Comparison of ENCODE assay signal across 9 cellular contexts in the genomic region with DNA sequence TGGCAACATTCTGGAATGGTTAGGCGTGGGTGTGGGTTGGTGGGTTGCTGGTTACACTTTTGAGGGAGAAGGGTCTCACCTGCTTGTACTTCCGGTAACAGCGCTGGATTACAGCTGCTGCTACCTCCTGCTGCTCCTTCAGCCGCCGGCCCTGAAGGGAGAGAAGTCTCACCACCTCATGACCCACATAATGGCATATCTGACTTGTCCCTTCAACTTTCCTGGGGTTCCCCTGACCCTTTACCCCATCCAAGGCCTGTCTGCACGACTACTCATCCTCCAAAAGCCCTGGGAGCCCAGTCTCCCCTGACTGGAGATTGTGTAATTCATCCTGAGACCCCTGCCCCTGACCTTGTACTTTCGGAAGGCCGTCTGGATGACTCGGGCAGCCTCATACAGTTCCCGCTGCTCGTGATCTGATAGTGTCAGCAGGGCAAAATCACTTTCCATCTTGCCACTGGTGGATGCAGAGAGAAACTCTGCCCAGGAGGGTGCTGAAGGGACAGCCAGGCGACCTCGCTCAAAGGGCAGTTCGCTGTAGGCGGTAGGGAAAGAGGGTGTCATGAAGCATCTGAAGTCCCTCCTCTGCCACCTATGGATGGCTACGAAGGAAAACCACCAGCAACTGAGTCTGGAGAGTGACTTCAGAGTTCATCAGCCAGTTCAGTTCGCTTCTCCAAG.
DNase-seq lines count a peak whose midpoint lies in the region; ATAC-seq lines count a peak whose summit lies in the region.
"Had no signal": no experiment of that assay in that cellular context is flagged by ENCODE, and none has a peak within 500 bp of the region (broad histone marks: within the 10 kb centered on the region; RNA-seq: fewer than 3 reads in every experiment).

No MANE protein-coding gene starts in this region.

- no peak overlapping the region for H3K4me3 ChIP-seq in BLaER1
- peak overlapping the region; percentile 89 for H3K4me3 ChIP-seq in HUES6 (ENCODE audit: low read depth, low read length)
- H3K4me3 ChIP-seq in neuron (ENCODE audit: low read length), result peak overlapping the region; percentile 92

- H3K27ac Mint-ChIP-seq in dendritic cell treated with granulocyte-macrophage colony-stimulating factor and Interleukin-4, amounts not matched to agents 40 ng/mL and 50 ng/mL, for 4 days, result no peak overlapping the region

- no peak for ATAC-seq in GM19467 (IDR thresholded peaks at IDR 0.05; ENCODE audit: unreplicated experiment)

- no peaks in the 10 kb centered on the region for H4K20me1 ChIP-seq in BLaER1

- intact Hi-C loops in dendritic cell treated with granulocyte-macrophage colony-stimulating factor and Interleukin-4, amounts not matched to agents 40 ng/mL and 50 ng/mL, for 4 days (cut with micrococcal nuclease), result no loop called here

- peaks cover 42% of the 10 kb centered on the region for H3K4me1 ChIP-seq in BLaER1
- H3K4me1 ChIP-seq in HUES6 (ENCODE audit: control insufficient read depth, insufficient read depth, low read length), result peaks cover 33% of the 10 kb centered on the region
- peaks cover 20% of the 10 kb centered on the region for H3K4me1 ChIP-seq in neuron (ENCODE audit: insufficient read depth, low read length)

- peaks cover 21% of the 10 kb centered on the region for H3K36me3 Mint-ChIP-seq in dendritic cell treated with granulocyte-macrophage colony-stimulating factor and Interleukin-4, amounts not matched to agents 40 ng/mL and 50 ng/mL, for 4 days (ENCODE audit: low read depth)

- H3K4me3 Mint-ChIP-seq in dendritic cell treated with granulocyte-macrophage colony-stimulating factor and Interleukin-4, amounts not matched to agents 40 ng/mL and 50 ng/mL, for 4 days, result peak overlapping the region; percentile 5

- H3K9ac ChIP-seq in BLaER1 (peak overlapping the region; percentile 83), HUES6 (ENCODE audit: low read length) (peak overlapping the region; percentile 94)

- H3K27me3 ChIP-seq in BLaER1 (no peaks in the 10 kb centered on the region), HUES6 (ENCODE audit: control insufficient read depth, insufficient read depth, low read length) (peaks cover 6% of the 10 kb centered on the region; the same call in 1 of the 2 replicates), neuron (ENCODE audit: insufficient read depth, low read length) (no peaks in the 10 kb centered on the region)

- DNase-seq in COR-L47 (lab: John Stamatoyannopoulos, UW) (no peak), NCI-H146 treated with DMSO at 0.1 percent for 48 hours (lab: John Stamatoyannopoulos, UW; ENCODE audit: unreplicated experiment) (no peak), NCI-H2029 (lab: John Stamatoyannopoulos, UW) (no peak)
- DNase-seq: Karpas-422 had no signal

- peak overlapping the region; percentile 81 for H3K27ac ChIP-seq in BLaER1
- no peak overlapping the region; the same call in 1 of the 2 replicates for H3K27ac ChIP-seq in HUES6 (ENCODE audit: low read depth, low read length)

- H3K4me1 Mint-ChIP-seq in dendritic cell treated with granulocyte-macrophage colony-stimulating factor and Interleukin-4, amounts not matched to agents 40 ng/mL and 50 ng/mL, for 4 days (ENCODE audit: low read depth), result peaks cover 43% of the 10 kb centered on the region

- peak overlapping the region; percentile 99; the same call in 1 of the 2 replicates for H3K4me2 ChIP-seq in BLaER1

- H3K9me3 ChIP-seq in BLaER1, result no peaks in the 10 kb centered on the region
- peaks cover 5% of the 10 kb centered on the region; the same call in 1 of the 2 replicates for H3K9me3 ChIP-seq in HUES6 (ENCODE audit: control insufficient read depth, insufficient read depth, low read depth, low read length)
- H3K9me3 ChIP-seq in neuron (ENCODE audit: low read length), result no peaks in the 10 kb centered on the region

- H3K9me3 Mint-ChIP-seq in dendritic cell treated with granulocyte-macrophage colony-stimulating factor and Interleukin-4, amounts not matched to agents 40 ng/mL and 50 ng/mL, for 4 days, result no peaks in the 10 kb centered on the region

- no peaks in the 10 kb centered on the region for H3K27me3 Mint-ChIP-seq in dendritic cell treated with granulocyte-macrophage colony-stimulating factor and Interleukin-4, amounts not matched to agents 40 ng/mL and 50 ng/mL, for 4 days

- H2AFZ ChIP-seq in neuron (ENCODE audit: low read depth, low read length), result no peak overlapping the region

- H3K36me3 ChIP-seq in BLaER1 (peaks cover 70% of the 10 kb centered on the region), HUES6 (ENCODE audit: control insufficient read depth, insufficient read depth, low read length) (peaks cover 9% of the 10 kb centered on the region), neuron (ENCODE audit: insufficient read depth, low read length) (peaks cover 3% of the 10 kb centered on the region)
